Comparison of ENCODE assay signal across 8 cellular contexts in genomic region chr10:17257466-17258321, GRCh38. TPM values are rescaled to one million over a fixed set of nuclear protein-coding genes. Genes with fewer than 3 reads are reported as not detected.
DNase-seq lines count a peak whose midpoint lies in the region; ATAC-seq, FAIRE-seq and TF ChIP-seq lines count a peak whose summit lies in the region.

No MANE protein-coding gene starts in this region.

- TF ChIP-seq RAD21 in GM12878 (IDR thresholded peaks at IDR 0.05; ENCODE audit: insufficient read depth, low read depth, low read length), result peak; percentile 95

- FAIRE-seq in GM12878 (lab: Jason Lieb, UNC), result peak; percentile 91

- POLR2A ChIA-PET in GM12878 (lab: Charles Lee), result no interaction called here

- TF ChIP-seq POLR2A in GM12878 (IDR thresholded peaks at IDR 0.05; ENCODE audit: low read depth, low read length) (no peak), spleen (IDR thresholded peaks at IDR 0.05) (no peak)

- DNase-seq in Daoy (ENCODE audit: low read depth) (peak; percentile 66), T-helper 1 cell (peak in 4 of 5 donors; percentile 20 to 66 (median 40)), GM12878 (ENCODE audit: low read depth, low spot score) (peak; percentile 16), iPS DF 6.9 (ENCODE audit: low read depth, low spot score) (peak; percentile 39), spleen (no peak)

- H3K27me3 ChIP-seq in Loucy (ENCODE audit: insufficient read depth, low read length, poor library complexity, severe bottlenecking) (no peaks in the 10 kb centered on the region), GM12878 (replicated peaks in 1 of 2; ENCODE audit: control insufficient read depth in 2 of 2, insufficient read depth in 2 of 2, low read length in 1 of 2) (no peaks in the 10 kb centered on the region), iPS DF 6.9 (ENCODE audit: control insufficient read depth, insufficient read depth, low read length) (0 out of 2 replicates have a peak, but pooled peaks cover 2% of the 10 kb centered on the region), spleen (replicated peaks in 1 of 7) (no peaks in the 10 kb centered on the region)

- CTCF ChIA-PET in GM12878 (lab: Yijun Ruan, JAX), result interaction anchor here (0.7 to 2.2 kb wide), 19 partner anchors 10 to 430 kb away, joined by 3 to 18 read pairs (median 6); no protein-coding TSS in a partner anchor

- no peak for TF ChIP-seq EP300 in GM12878 (IDR thresholded peaks at IDR 0.05; ENCODE audit: borderline replicate concordance in 1 of 2, control insufficient read depth in 1 of 2, low read depth in 2 of 2, low read length in 2 of 2)

- SMC1A ChIA-PET in GM12878 (lab: Charles Lee; ENCODE audit: uncharacterized antibody, unreplicated experiment), result interaction anchor here (0.7 to 2.0 kb wide), 8 partner anchors 22 to 440 kb away, joined by 3 to 7 read pairs (median 5); partner anchors contain the start of gene RSU1

- WGBS in GM12878 (ENCODE audit: insufficient coverage, insufficient replicate concordance, low lambda C conversion rate, missing lambda C conversion rate), result 14% methylated on average over 8 of the region's 8 CpGs
- WGBS in iPS DF 6.9 (ENCODE audit: insufficient coverage, insufficient read length), result no CpG with 5 or more reads among the region's 8 CpGs
- WGBS in spleen, 5 donors, result 11 to 19% (median 13%) methylated on average over 8 of the region's 8 CpGs

- H2AFZ ChIP-seq in Loucy (ENCODE audit: low read length) (peak overlapping the region; percentile 65; the same call in 1 of the 2 replicates), GM12878 (ENCODE audit: control insufficient read depth, low read depth, low read length) (no peak overlapping the region)

- H3K9me3 ChIP-seq in Loucy (ENCODE audit: insufficient read depth, low read depth, low read length) (peaks cover 5% of the 10 kb centered on the region; the same call in 1 of the 2 replicates), GM12878 (replicated peaks; ENCODE audit: control insufficient read depth, insufficient read depth, low read length) (peaks cover 2% of the 10 kb centered on the region; the same call in 1 of the 3 replicates), iPS DF 6.9 (ENCODE audit: control insufficient read depth, insufficient read depth, low read length) (no peaks in the 10 kb centered on the region; the same call in 1 of the 2 replicates), spleen (peaks cover 8 to 24% (median 14%) of the 10 kb centered on the region in 8 donors)

- H3K9me2 ChIP-seq in Loucy (replicated peaks; ENCODE audit: low read depth, low read length), result no peaks in the 10 kb centered on the region

- peak; percentile 83 for TF ChIP-seq CTCF in Loucy (conservative IDR thresholded peaks at IDR 0.05; ENCODE audit: low read length)
- peak; percentile 68 to 92 (median 71); a peak in 5 of 6 replicates for TF ChIP-seq CTCF in GM12878 (IDR thresholded peaks at IDR 0.05 in 2 of 3, conservative IDR thresholded peaks at IDR 0.05 in 1 of 3; ENCODE audit: control insufficient read depth in 2 of 3, extremely low read depth in 1 of 3, insufficient read depth in 1 of 3, low read depth in 3 of 3, low read length in 3 of 3)
- TF ChIP-seq CTCF in spleen (IDR thresholded peaks at IDR 0.05 in 8 of 11, conservative IDR thresholded peaks at IDR 0.05 in 3 of 11), result peak; percentile 69 to 89 (median 83)

- BruUV-seq in GM12878 (replicated peaks; lab: Mats Ljungman, UMichigan), result no TSS peak

- H3K36me3 ChIP-seq in Loucy (ENCODE audit: insufficient read depth, low read length) (no peaks in the 10 kb centered on the region), GM12878 (ENCODE audit: control insufficient read depth in 2 of 2, insufficient read depth in 2 of 2, low read length in 1 of 2) (no peaks in the 10 kb centered on the region), iPS DF 6.9 (ENCODE audit: control insufficient read depth, insufficient read depth, low read length) (no peaks in the 10 kb centered on the region), spleen (no peaks in the 10 kb centered on the region)

- peak overlapping the region; percentile 19 for H3K9ac ChIP-seq in Loucy (ENCODE audit: low read depth, low read length, poor library complexity, severe bottlenecking)
- no peak overlapping the region for H3K9ac ChIP-seq in GM12878 (ENCODE audit: control insufficient read depth, insufficient read depth, low read length)

- peak overlapping the region; percentile 54 for H3K4me2 ChIP-seq in Loucy (ENCODE audit: low read depth, low read length, poor library complexity, severe bottlenecking)
- H3K4me2 ChIP-seq in GM12878 (ENCODE audit: control insufficient read depth, insufficient read depth), result no peak overlapping the region

- intact Hi-C loops in GM12878 (cut with micrococcal nuclease; ENCODE audit: unreplicated experiment) (loop anchor here (1.0 to 10.0 kb wide), 5 partner anchors 133 to 1353 kb away; partner anchors contain the start of gene CUBN), spleen (cut with DNase I; ENCODE audit: low total_unique reads) (loop anchor here (5.0 kb wide), 1 partner anchor 410 kb away; no protein-coding TSS in a partner anchor)

- no peaks in the 10 kb centered on the region for H3F3A ChIP-seq in Loucy (ENCODE audit: low read depth)

- no peak overlapping the region for H3K27ac ChIP-seq in GM12878 (ENCODE audit: control insufficient read depth, insufficient read depth)
- H3K27ac ChIP-seq in iPS DF 6.9 (ENCODE audit: low read length), result no peak overlapping the region
- peak overlapping the region in 2 of 8 donors; percentile 17 to 29 for H3K27ac ChIP-seq in spleen

- RAD21 ChIA-PET in GM12878 (lab: Charles Lee; ENCODE audit: unreplicated experiment), result interaction anchor here (0.9 to 1.8 kb wide), 6 partner anchors 405 to 1354 kb away, joined by 3 to 8 read pairs (median 4); no protein-coding TSS in a partner anchor

- H3K79me2 ChIP-seq in Loucy (ENCODE audit: insufficient read depth, low read length), result no peaks in the 10 kb centered on the region
- no peaks in the 10 kb centered on the region for H3K79me2 ChIP-seq in GM12878 (ENCODE audit: control insufficient read depth, insufficient read depth, low read length)

- in situ Hi-C loops in GM12878 (cut with MboI), result loop anchor here (5.0 to 25.0 kb wide), 2 partner anchors 410 to 1370 kb away; no protein-coding TSS in a partner anchor

- ATAC-seq in GM21529 (IDR thresholded peaks at IDR 0.05; ENCODE audit: unreplicated experiment) (peak; percentile 69), GM12878 (peak; percentile 85), HG03039 (IDR thresholded peaks at IDR 0.05; ENCODE audit: unreplicated experiment) (no peak)

- H4K20me1 ChIP-seq in Loucy (ENCODE audit: insufficient read depth, low read length, poor library complexity, severe bottlenecking), result no peaks in the 10 kb centered on the region
- H4K20me1 ChIP-seq in GM12878 (ENCODE audit: control insufficient read depth, insufficient read depth), result no peaks in the 10 kb centered on the region

- H3K4me1 ChIP-seq in Loucy (ENCODE audit: insufficient read depth, low read length, poor library complexity, severe bottlenecking) (peaks cover 6% of the 10 kb centered on the region), GM12878 (ENCODE audit: control insufficient read depth, insufficient read depth, low read length) (no peaks in the 10 kb centered on the region), iPS DF 6.9 (ENCODE audit: control insufficient read depth, insufficient read depth, low read length) (no peaks in the 10 kb centered on the region), spleen (peaks cover 0 to 16% (median 6%) of the 10 kb centered on the region in 6 donors)

- peak overlapping the region; percentile 21 for H3K4me3 ChIP-seq in Loucy (ENCODE audit: low read length, poor library complexity, severe bottlenecking)
- H3K4me3 ChIP-seq in GM12878, result no peak overlapping the region
- no peak overlapping the region for H3K4me3 ChIP-seq in iPS DF 6.9 (ENCODE audit: low read length)
- peak overlapping the region in 2 of 8 donors; percentile 11 to 25 for H3K4me3 ChIP-seq in spleen

RNA-seq across cellular contexts. Expression of gene VIM, which starts 29.7 kb away (rescaled TPM):
- total RNA-seq in Daoy (2014; rRNA removed; shearing (Covaris generic)), result 5,657 and 6,746 TPM in 2 replicates
- 102 and 108 TPM in 2 replicates for total RNA-seq in GM12878 (2013; cell fraction: nucleolus; rRNA removed)
- total RNA-seq in GM12878 (2014; rRNA removed) (256 and 287 TPM in 2 replicates), GM12878 (2014; rRNA removed; fragmentation: Illumina TruSeq; extraction: Trizol) (119 and 128 TPM in 2 replicates), GM12878 (2021) (286 TPM in 2 replicates), spleen (1,000 to 10,000 TPM; 1,061 to 2,377 (median 1,594) TPM)
- 52.3 TPM for polyA plus RNA-seq in GM12878 (2011; ENCODE audit: low read depth)
- polyA plus RNA-seq in GM12878 (2011; rRNA removed) (171 and 172 TPM in 2 replicates), GM12878 (2014; fragmentation: Illumina TruSeq; extraction: Trizol) (217 and 253 TPM in 2 replicates), GM12878 (2014; fragmentation: Nextera tagmentation; extraction: Ambion mirVana) (100 to 1,000 TPM in 1 of 2 experiments, 10 to 100 TPM in 1; 44.2 to 115 TPM), GM12878 (2014; rRNA removed) (146 and 169 TPM in 2 replicates), GM12878 (2016; fragmentation: Nextera tagmentation; extraction: Ambion mirVana) (100 to 1,000 TPM; 203 to 214 TPM), spleen (100 to 1,000 TPM; 510 to 672 (median 660) TPM)
- polyA plus RNA-seq in GM12878 (2011; cell fraction: cytosol; rRNA removed), result 203 and 208 TPM in 2 replicates
- 199 and 275 TPM in 2 replicates for polyA plus RNA-seq in GM12878 (2011; cell fraction: nucleus; rRNA removed)
- polyA plus RNA-seq in GM12878 (2012), result 59.9 and 125 TPM in 2 replicates
- polyA minus RNA-seq in GM12878 (2011; rRNA and poly(A)+ RNA removed), result 229 and 260 TPM in 2 replicates
- 148 and 150 TPM in 2 replicates for polyA minus RNA-seq in GM12878 (2011; cell fraction: cytosol; rRNA and poly(A)+ RNA removed)
- polyA minus RNA-seq in GM12878 (2011; cell fraction: nucleus; rRNA and poly(A)+ RNA removed), result 73.7 and 140 TPM in 2 replicates

RNA-seq across cellular contexts. Expression of gene TRDMT1, which starts 56.2 kb away (rescaled TPM):
- 8.4 and 9.1 TPM in 2 replicates for total RNA-seq in Daoy (2014; rRNA removed; shearing (Covaris generic))
- 14.5 and 14.6 TPM in 2 replicates for total RNA-seq in GM12878 (2013; cell fraction: nucleolus; rRNA removed)
- total RNA-seq in GM12878 (2014; rRNA removed), result 4.3 and 5.0 TPM in 2 replicates
- 3.7 and 4.3 TPM in 2 replicates for total RNA-seq in GM12878 (2014; rRNA removed; fragmentation: Illumina TruSeq; extraction: Trizol)
- 3.9 and 4.4 TPM in 2 replicates for total RNA-seq in GM12878 (2021)
- polyA plus RNA-seq in GM12878 (2011; ENCODE audit: low read depth), result 8.9 TPM
- 4.5 and 6.1 TPM in 2 replicates for polyA plus RNA-seq in GM12878 (2011; rRNA removed)
- polyA plus RNA-seq in GM12878 (2011; cell fraction: cytosol; rRNA removed), result 1.1 and 1.8 TPM in 2 replicates
- 3.5 and 3.7 TPM in 2 replicates for polyA plus RNA-seq in GM12878 (2011; cell fraction: nucleus; rRNA removed)
- 1.2 and 1.6 TPM in 2 replicates for polyA plus RNA-seq in GM12878 (2012)
- polyA plus RNA-seq in GM12878 (2014; fragmentation: Illumina TruSeq; extraction: Trizol), result 4.7 and 9.0 TPM in 2 replicates
- polyA plus RNA-seq in GM12878 (2014; fragmentation: Nextera tagmentation; extraction: Ambion mirVana), result 1 to 10 TPM; 2.3 to 5.2 TPM
- 2.2 and 3.3 TPM in 2 replicates for polyA plus RNA-seq in GM12878 (2014; rRNA removed)
- 1 to 10 TPM; 7.1 to 9.7 TPM for polyA plus RNA-seq in GM12878 (2016; fragmentation: Nextera tagmentation; extraction: Ambion mirVana)
- polyA minus RNA-seq in GM12878 (2011; rRNA and poly(A)+ RNA removed), result 3.9 and 5.2 TPM in 2 replicates
- polyA minus RNA-seq in GM12878 (2011; cell fraction: cytosol; rRNA and poly(A)+ RNA removed), result 2.5 and 3.6 TPM in 2 replicates
- polyA minus RNA-seq in GM12878 (2011; cell fraction: nucleus; rRNA and poly(A)+ RNA removed), result 5.9 and 8.4 TPM in 2 replicates
- 10 to 100 TPM in 6 of 7 donors, 1 to 10 TPM in 1; 9.6 to 40.0 (median 16.3) TPM for total RNA-seq in spleen
- 1 to 10 TPM; 1.6 to 3.1 (median 2.3) TPM for polyA plus RNA-seq in spleen
